ENCODE assay signal across 15 cellular contexts in genomic region chr12:96416033-96416790, GRCh38. TPM values are rescaled to one million over a fixed set of nuclear protein-coding genes. Genes with fewer than 3 reads are reported as not detected.
DNase-seq lines count a peak whose midpoint lies in the region; ATAC-seq and TF ChIP-seq lines count a peak whose summit lies in the region.
"Had no signal": no experiment of that assay in that cellular context is flagged by ENCODE, and none has a peak within 500 bp of the region (broad histone marks: within the 10 kb centered on the region; RNA-seq: fewer than 3 reads in every experiment).

No MANE protein-coding gene starts in this region.

- CTCF ChIA-PET in AG04450 (lab: Charles Lee): interaction anchor here (2.1 kb wide), 1 partner anchor 16 kb away, joined by 7 read pairs; the partner anchor contains the start of gene CDK17
- CTCF ChIA-PET in WTC11 (lab: Charles Lee): interaction anchor here (1.0 kb wide), 1 partner anchor 16 kb away, joined by 3 read pairs; the partner anchor contains the start of gene CDK17

- DNase-seq in AG04450 (ENCODE audit: low read depth, low spot score) (peak; percentile 60), HPDE6-E6E7 (ENCODE audit: extremely low spot score) (peak; percentile 58), WTC11 (ENCODE audit: low spot score) (no peak), iris pigment epithelial cell (ENCODE audit: low read depth) (peak; percentile 91), DMS53 (lab: John Stamatoyannopoulos, UW) (no peak), GM19238 (ENCODE audit: insufficient read length, low spot score) (no peak)
- DNase-seq in activated T-helper 1 cell treated with anti-CD3 and anti-CD28 coated beads, Interleukin-12 subunit alpha, Interleukin-12 subunit beta, Interleukin-2, Interleukin-4 antibody, amounts not matched to agents 30 ng/mL and 10 ng/mL and 1 ng/mL, durations not matched to agents 14 hours and 24 hours and 36 hours (ENCODE audit: low spot score): no peak
- DNase-seq: activated CD4-positive, alpha-beta T cell treated with anti-CD3 and anti-CD28 coated beads for 48 hours; C1 segment of cervical spinal cord; effector CD8-positive, alpha-beta T cell; left colon had no signal

- no peak overlapping the region for H3K4me3 Mint-ChIP-seq in WTC11
- H3K4me3 Mint-ChIP-seq in activated T-helper 1 cell treated with anti-CD3 and anti-CD28 coated beads, Interleukin-12 subunit alpha, Interleukin-12 subunit beta, Interleukin-2, Interleukin-4 antibody, amounts not matched to agents 30 ng/mL and 10 ng/mL and 1 ng/mL, durations not matched to agents 14 hours and 24 hours and 36 hours: no peak overlapping the region

- no peak overlapping the region for H3K27ac Mint-ChIP-seq in WTC11
- no peak overlapping the region for H3K27ac Mint-ChIP-seq in activated T-helper 1 cell treated with anti-CD3 and anti-CD28 coated beads, Interleukin-12 subunit alpha, Interleukin-12 subunit beta, Interleukin-2, Interleukin-4 antibody, amounts not matched to agents 30 ng/mL and 10 ng/mL and 1 ng/mL, durations not matched to agents 14 hours and 24 hours and 36 hours
- H3K27ac Mint-ChIP-seq: activated naive CD4-positive, alpha-beta T cell treated with anti-CD3 and anti-CD28 coated beads, Interleukin-2, amount 50 U/mL, for 72 hours had no signal

- H3K4me3 ChIP-seq in AG04450 (ENCODE audit: low read depth, low read length): no peak overlapping the region
- H3K4me3 ChIP-seq: tibial nerve had no signal

- no peak for TF ChIP-seq CTCF in AG04450 (IDR thresholded peaks at IDR 0.05; ENCODE audit: low read depth, low read length)
- TF ChIP-seq CTCF in WTC11 (IDR thresholded peaks at IDR 0.05): no peak

- no peaks in the 10 kb centered on the region for H3K9me3 ChIP-seq in AG04450 (ENCODE audit: control insufficient read depth, insufficient read depth, low read length)
- H3K9me3 ChIP-seq: tibial nerve had no signal

- POLR2A ChIA-PET in AG04450 (lab: Yijun Ruan, JAX) (no interaction called here), WTC11 (lab: Charles Lee) (no interaction called here)

- H3K27ac ChIP-seq in AG04450 (ENCODE audit: low read depth, low read length): peak overlapping the region; percentile 62
- H3K27ac ChIP-seq: parathyroid adenoma, tibial nerve had no signal

- no peaks in the 10 kb centered on the region for H3K27me3 ChIP-seq in AG04450 (ENCODE audit: control insufficient read depth, insufficient read depth, low read length)
- H3K27me3 ChIP-seq: tibial nerve had no signal

- H3K36me3 Mint-ChIP-seq in WTC11: no peaks in the 10 kb centered on the region
- peaks cover 1% of the 10 kb centered on the region for H3K36me3 Mint-ChIP-seq in activated T-helper 1 cell treated with anti-CD3 and anti-CD28 coated beads, Interleukin-12 subunit alpha, Interleukin-12 subunit beta, Interleukin-2, Interleukin-4 antibody, amounts not matched to agents 30 ng/mL and 10 ng/mL and 1 ng/mL, durations not matched to agents 14 hours and 24 hours and 36 hours (ENCODE audit: low read depth)

- ATAC-seq in WTC11: no peak
- ATAC-seq in GM19328 (IDR thresholded peaks at IDR 0.05; ENCODE audit: unreplicated experiment): no peak
- ATAC-seq: activated naive CD4-positive, alpha-beta T cell treated with anti-CD3 and anti-CD28 coated beads, Interleukin-2, amount 50 U/mL, for 72 hours; left colon had no signal

- no peaks in the 10 kb centered on the region for H3K27me3 Mint-ChIP-seq in WTC11 (ENCODE audit: low read depth)
- H3K27me3 Mint-ChIP-seq in activated T-helper 1 cell treated with anti-CD3 and anti-CD28 coated beads, Interleukin-12 subunit alpha, Interleukin-12 subunit beta, Interleukin-2, Interleukin-4 antibody, amounts not matched to agents 30 ng/mL and 10 ng/mL and 1 ng/mL, durations not matched to agents 14 hours and 24 hours and 36 hours (ENCODE audit: insufficient read depth): peaks cover 3% of the 10 kb centered on the region

- H3K4me1 Mint-ChIP-seq in WTC11: peaks cover 3% of the 10 kb centered on the region; the same call in 1 of the 2 replicates
- peaks cover 44% of the 10 kb centered on the region for H3K4me1 Mint-ChIP-seq in activated T-helper 1 cell treated with anti-CD3 and anti-CD28 coated beads, Interleukin-12 subunit alpha, Interleukin-12 subunit beta, Interleukin-2, Interleukin-4 antibody, amounts not matched to agents 30 ng/mL and 10 ng/mL and 1 ng/mL, durations not matched to agents 14 hours and 24 hours and 36 hours (ENCODE audit: low read depth)

- intact Hi-C loops in activated T-helper 1 cell treated with anti-CD3 and anti-CD28 coated beads, Interleukin-12 subunit alpha, Interleukin-12 subunit beta, Interleukin-2, Interleukin-4 antibody, amounts not matched to agents 30 ng/mL and 10 ng/mL and 1 ng/mL, durations not matched to agents 14 hours and 24 hours and 36 hours (cut with micrococcal nuclease): no loop called here

- no peaks in the 10 kb centered on the region for H3K9me3 Mint-ChIP-seq in WTC11
- no peaks in the 10 kb centered on the region for H3K9me3 Mint-ChIP-seq in activated T-helper 1 cell treated with anti-CD3 and anti-CD28 coated beads, Interleukin-12 subunit alpha, Interleukin-12 subunit beta, Interleukin-2, Interleukin-4 antibody, amounts not matched to agents 30 ng/mL and 10 ng/mL and 1 ng/mL, durations not matched to agents 14 hours and 24 hours and 36 hours
- H3K9me3 Mint-ChIP-seq: activated naive CD4-positive, alpha-beta T cell treated with anti-CD3 and anti-CD28 coated beads, Interleukin-2, amount 50 U/mL, for 72 hours had no signal

TF ChIP-seq in WTC11, 78 proteins besides CTCF, POLR2A, EP300 and RAD21:
- TF ChIP-seq RELA (CRISPR knock-in tag; IDR thresholded peaks at IDR 0.05; ENCODE audit: borderline replicate concordance) (no peak), GABPB1 (CRISPR knock-in tag; IDR thresholded peaks at IDR 0.05) (peak; percentile 73; the same call in 1 of the 2 replicates)

RNA-seq across cellular contexts. Expression of gene CDK17, which starts 16.0 kb away (rescaled TPM):
- 50.2 and 67.8 TPM in 2 replicates for polyA plus RNA-seq in AG04450 (2011; rRNA removed)
- polyA minus RNA-seq in AG04450 (2011; rRNA and poly(A)+ RNA removed): 124 and 154 TPM in 2 replicates
- total RNA-seq in WTC11 (2021): 18.7 to 20.0 TPM (median 19.4 TPM) in 3 replicates
- 32.4 and 37.1 TPM in 2 replicates for total RNA-seq in activated T-helper 1 cell treated with anti-CD3 and anti-CD28 coated beads, Interleukin-12 subunit alpha, Interleukin-12 subunit beta, Interleukin-2, Interleukin-4 antibody, amounts not matched to agents 30 ng/mL and 10 ng/mL and 1 ng/mL, durations not matched to agents 14 hours and 24 hours and 36 hours

Comparison
In these comparisons a context has a peak if more than half of its experiments do, and no peak if none do; other contexts are left out.
1. DNase-seq: peak in AG04450 (single experiment), HPDE6-E6E7 (single experiment) and iris pigment epithelial cell (single experiment); none in WTC11 (single experiment), DMS53 (single experiment), activated T-helper 1 cell treated with anti-CD3 and anti-CD28 coated beads, Interleukin-12 subunit alpha, Interleukin-12 subunit beta, Interleukin-2, Interleukin-4 antibody, amounts not matched to agents 30 ng/mL and 10 ng/mL and 1 ng/mL, durations not matched to agents 14 hours and 24 hours and 36 hours (single experiment) and GM19238 (single experiment).